Comparison of ENCODE assay signal across 18 cellular contexts in genomic region chr9:135254176-135255032, GRCh38.
DNase-seq lines count a peak whose midpoint lies in the region; ATAC-seq and TF ChIP-seq lines count a peak whose summit lies in the region.
"Had no signal": no experiment of that assay in that cellular context is flagged by ENCODE, and none has a peak within 500 bp of the region (broad histone marks: within the 10 kb centered on the region; RNA-seq: fewer than 3 reads in every experiment).

No MANE protein-coding gene starts in this region.

- H3K27me3 ChIP-seq in left ventricle myocardium inferior (ENCODE audit: low read depth) (peaks cover 84% of the 10 kb centered on the region), right atrium auricular region (no peaks in the 10 kb centered on the region), aorta (ENCODE audit: control insufficient read depth in 1 of 2, insufficient read depth in 2 of 2, low read length in 1 of 2) (no peaks in the 10 kb centered on the region)

- H3K27ac Mint-ChIP-seq in glutamatergic neuron (ENCODE audit: unreplicated experiment) (no peak overlapping the region), osteocyte (ENCODE audit: unreplicated experiment) (no peak overlapping the region)
- H3K27ac Mint-ChIP-seq: B cell had no signal

- H3K9me3 Mint-ChIP-seq in glutamatergic neuron (ENCODE audit: unreplicated experiment): peaks cover 5% of the 10 kb centered on the region
- no peaks in the 10 kb centered on the region for H3K9me3 Mint-ChIP-seq in osteocyte (ENCODE audit: unreplicated experiment)

- peaks cover 29% of the 10 kb centered on the region for H3K4me1 Mint-ChIP-seq in glutamatergic neuron (ENCODE audit: low read depth, unreplicated experiment)
- H3K4me1 Mint-ChIP-seq in osteocyte (ENCODE audit: unreplicated experiment): no peaks in the 10 kb centered on the region
- H3K4me1 Mint-ChIP-seq: B cell had no signal

- 82 to 86% methylated on average over 25 of the region's 25 CpGs for WGBS in aorta, 2 donors

- no peaks in the 10 kb centered on the region for H3K4me1 ChIP-seq in left ventricle myocardium inferior
- H3K4me1 ChIP-seq in right atrium auricular region: no peaks in the 10 kb centered on the region
- no peaks in the 10 kb centered on the region for H3K4me1 ChIP-seq in aorta (ENCODE audit: control insufficient read depth in 1 of 2, insufficient read depth in 2 of 2, low read length in 2 of 2)

- H3K9me3 ChIP-seq in left ventricle myocardium inferior (replicated peaks) (no peaks in the 10 kb centered on the region), right atrium auricular region (no peaks in the 10 kb centered on the region), aorta (ENCODE audit: control insufficient read depth, low read length) (no peaks in the 10 kb centered on the region)

- peak; percentile 5 for DNase-seq in left ventricle myocardium inferior
- no peak for DNase-seq in right atrium auricular region (ENCODE audit: low spot score)
- peak; percentile 20 for DNase-seq in glutamatergic neuron
- DNase-seq in posterior vena cava (ENCODE audit: low spot score): peak; percentile 69
- DNase-seq in aorta: peak; percentile 44 to 66
- no peak for DNase-seq in osteocyte (ENCODE audit: extremely low spot score, unreplicated experiment)
- no peak for DNase-seq in SHP77 (lab: John Stamatoyannopoulos, UW)
- DNase-seq: EL, HCEC 1CT, MV-4-11, NCI-H1105 treated with DMSO at 0.1 percent for 48 hours, NCI-H2029 treated with DMSO at 0.1 percent for 48 hours, NCI-H226, NCI-H774, SHP77 treated with DMSO at 0.1 percent for 48 hours had no signal

- H3K4me3 Mint-ChIP-seq in glutamatergic neuron (ENCODE audit: unreplicated experiment) (no peak overlapping the region), osteocyte (ENCODE audit: unreplicated experiment) (no peak overlapping the region)
- H3K4me3 Mint-ChIP-seq: B cell had no signal

- no peak for TF ChIP-seq CTCF in left ventricle myocardium inferior (IDR thresholded peaks at IDR 0.05; ENCODE audit: borderline replicate concordance)
- no peak for TF ChIP-seq CTCF in right atrium auricular region (IDR thresholded peaks at IDR 0.05)
- no peak for TF ChIP-seq CTCF in glutamatergic neuron (IDR thresholded peaks at IDR 0.05; ENCODE audit: partially characterized antibody, unreplicated experiment)
- no peak for TF ChIP-seq CTCF in osteocyte (IDR thresholded peaks at IDR 0.05)

- intact Hi-C loops in left ventricle myocardium inferior (cut with micrococcal nuclease) (no loop called here), posterior vena cava (cut with DNase I) (no loop called here), aorta (cut with DNase I) (no loop called here)

- H3K36me3 ChIP-seq in left ventricle myocardium inferior (no peaks in the 10 kb centered on the region), right atrium auricular region (no peaks in the 10 kb centered on the region), aorta (ENCODE audit: control insufficient read depth in 1 of 2, insufficient read depth in 2 of 2, low read length in 1 of 2) (no peaks in the 10 kb centered on the region)

- H3K4me3 ChIP-seq in left ventricle myocardium inferior: no peak overlapping the region
- H3K4me3 ChIP-seq in right atrium auricular region: no peak overlapping the region
- no peak overlapping the region for H3K4me3 ChIP-seq in aorta (ENCODE audit: low read length in 2 of 2)
- H3K4me3 ChIP-seq: SK-N-MC had no signal

- H3K27ac ChIP-seq in left ventricle myocardium inferior (replicated peaks) (no peak overlapping the region), right atrium auricular region (no peak overlapping the region), aorta (ENCODE audit: low read depth in 1 of 2, low read length in 2 of 2) (no peak overlapping the region)
- H3K27ac ChIP-seq: SK-N-MC had no signal

- peaks cover 11% of the 10 kb centered on the region for H3K27me3 Mint-ChIP-seq in glutamatergic neuron (ENCODE audit: unreplicated experiment)
- H3K27me3 Mint-ChIP-seq in osteocyte (ENCODE audit: unreplicated experiment): no peaks in the 10 kb centered on the region

- ATAC-seq in aorta (ENCODE audit: low FRiP score) (no peak), HG02588 (IDR thresholded peaks at IDR 0.05; ENCODE audit: unreplicated experiment) (no peak)

- no peaks in the 10 kb centered on the region for H3K36me3 Mint-ChIP-seq in glutamatergic neuron (ENCODE audit: unreplicated experiment)
- H3K36me3 Mint-ChIP-seq in osteocyte (ENCODE audit: unreplicated experiment): no peaks in the 10 kb centered on the region

Comparison
In these comparisons a context has a peak if more than half of its experiments do, and no peak if none do; other contexts are left out.
1. DNase-seq: peak in left ventricle myocardium inferior (single experiment), glutamatergic neuron (single experiment), posterior vena cava (single experiment) and aorta (2 of 2); none in right atrium auricular region (single experiment), osteocyte (single experiment) and SHP77 (0 of 2).